Comparison of ENCODE assay signal across 13 cellular contexts in the genomic region with DNA sequence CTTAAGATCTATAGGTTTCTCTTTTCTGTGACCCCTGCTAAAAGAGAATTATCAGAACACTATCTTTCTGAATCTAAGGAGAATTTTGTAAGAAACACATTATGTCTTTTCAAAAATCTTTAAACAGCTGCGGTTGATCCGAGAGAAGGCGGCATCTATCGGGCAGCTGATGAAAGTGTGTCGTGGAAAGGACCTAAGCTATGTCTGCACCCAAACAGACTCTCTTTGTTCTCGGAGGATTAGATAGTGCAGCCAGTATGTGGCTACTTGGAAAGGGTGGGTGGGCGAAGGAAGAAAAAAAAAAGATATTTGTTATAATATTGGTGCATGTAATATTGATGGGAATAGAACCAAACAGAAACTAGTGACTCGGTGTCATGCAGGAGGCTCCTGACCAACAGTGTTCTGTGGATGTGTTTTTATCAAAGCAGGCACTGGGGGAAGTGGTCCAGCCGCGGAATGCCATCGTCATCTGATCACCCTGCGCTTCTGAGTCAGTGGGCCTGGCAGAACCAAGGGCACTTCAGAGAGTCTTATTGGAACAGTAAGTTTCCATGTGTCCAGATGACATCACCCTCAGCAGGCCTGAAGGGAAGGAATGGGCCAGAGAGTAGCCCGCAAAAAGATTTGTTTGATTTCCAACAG.
A peak's percentile ranks its signal among the peaks of the same experiment; 100 is the strongest.
DNase-seq lines count a peak whose midpoint lies in the region; FAIRE-seq and TF ChIP-seq lines count a peak whose summit lies in the region.
"Had no signal": no experiment of that assay in that cellular context is flagged by ENCODE, and none has a peak within 500 bp of the region (broad histone marks: within the 10 kb centered on the region; RNA-seq: fewer than 3 reads in every experiment).

No MANE protein-coding gene starts in this region.

- H3K4me3 Mint-ChIP-seq in nephron: peak overlapping the region in 1 of 3 experiments; percentile 44

- H3K79me2 ChIP-seq in fibroblast of lung (ENCODE audit: control insufficient read depth, insufficient read depth, low read length): no peaks in the 10 kb centered on the region

- H3K27me3 ChIP-seq in fibroblast of lung (ENCODE audit: control insufficient read depth, insufficient read depth, low read length): no peaks in the 10 kb centered on the region

- H3K36me3 ChIP-seq in fibroblast of lung (ENCODE audit: control insufficient read depth, insufficient read depth, low read length) (no peaks in the 10 kb centered on the region), kidney (ENCODE audit: control insufficient read depth in 1 of 2, insufficient read depth in 2 of 2, low read length in 2 of 2) (no peaks in the 10 kb centered on the region)

- peak overlapping the region; percentile 53 to 72 (median 69) for H3K27ac Mint-ChIP-seq in nephron

- FAIRE-seq in kidney (lab: Jason Lieb, UNC): no peak
- FAIRE-seq: bronchial epithelial cell, HepG2 had no signal

- DNase-seq in A172 (ENCODE audit: low spot score): peak; percentile 96
- DNase-seq in LHCN-M2 (ENCODE audit: low read depth): peak; percentile 99
- DNase-seq in fibroblast of lung (ENCODE audit: low read depth in 2 of 2): peak; percentile 89 to 95
- DNase-seq in NCI-H187 treated with DMSO at 0.1 percent for 48 hours (lab: John Stamatoyannopoulos, UW): no peak
- DNase-seq in kidney: no peak
- no peak for DNase-seq in RKO (ENCODE audit: low spot score)
- DNase-seq in activated T-cell treated with anti-CD3 and anti-CD28 coated beads, Interleukin-2, amount 50 U/mL, for 48 hours: no peak
- DNase-seq: activated CD8-positive, alpha-beta memory T cell treated with anti-CD3 and anti-CD28 coated beads for 24 hours; glutamatergic neuron; stimulated activated CD4-positive, alpha-beta T cell treated with anti-CD3 and anti-CD28 coated beads, Interleukin-2, amount 100 ng/mL, for 24 hours had no signal

- H4K20me1 ChIP-seq in fibroblast of lung (ENCODE audit: control insufficient read depth, extremely low read depth, insufficient read depth, low read length): no peaks in the 10 kb centered on the region

- intact Hi-C loops in kidney (cut with DNase I): no loop called here

- H3K9me3 ChIP-seq in fibroblast of lung (ENCODE audit: control insufficient read depth, insufficient read depth, low read depth, low read length): no peaks in the 10 kb centered on the region
- no peaks in the 10 kb centered on the region for H3K9me3 ChIP-seq in kidney (ENCODE audit: control insufficient read depth in 1 of 2, low read length in 2 of 2)

- TF ChIP-seq CTCF in fibroblast of lung (conservative IDR thresholded peaks at IDR 0.05 in 1 of 2, IDR thresholded peaks at IDR 0.05 in 1 of 2; ENCODE audit: low read depth in 1 of 2, low read length in 2 of 2) (peak; percentile 5 to 40), nephron (IDR thresholded peaks at IDR 0.05; ENCODE audit: unreplicated experiment in 3 of 3) (no peak), kidney (IDR thresholded peaks at IDR 0.05; ENCODE audit: borderline replicate concordance, extremely low read depth, insufficient read depth) (no peak)

- H3K4me2 ChIP-seq in fibroblast of lung (ENCODE audit: extremely low read depth, insufficient read depth, low read length): peak overlapping the region; percentile 83

- H3K9ac ChIP-seq in fibroblast of lung (ENCODE audit: insufficient read depth, low read length) (peak overlapping the region; percentile 27), kidney (ENCODE audit: low read length in 2 of 2) (no peak overlapping the region)

- peaks cover 3% of the 10 kb centered on the region for H3K27me3 Mint-ChIP-seq in nephron (ENCODE audit: low read depth)

- peak overlapping the region; percentile 30 for H2AFZ ChIP-seq in fibroblast of lung (ENCODE audit: low read length)

- no peaks in the 10 kb centered on the region for H3K36me3 Mint-ChIP-seq in nephron (ENCODE audit: low read depth)

- no peaks in the 10 kb centered on the region for H3K9me3 Mint-ChIP-seq in nephron

- H3K4me3 ChIP-seq in fibroblast of lung (replicated peaks in 1 of 4; ENCODE audit: control extremely low read depth in 1 of 4, insufficient read depth in 1 of 4, low read depth in 3 of 4, low read length in 4 of 4): peak overlapping the region in 2 of 4 experiments; percentile 10 to 26
- H3K4me3 ChIP-seq in kidney (ENCODE audit: low read length in 2 of 2): no peak overlapping the region

- no peaks in the 10 kb centered on the region for H3K4me1 ChIP-seq in fibroblast of lung (ENCODE audit: control insufficient read depth, extremely low read depth, insufficient read depth, low read length)
- no peaks in the 10 kb centered on the region for H3K4me1 ChIP-seq in kidney (ENCODE audit: control insufficient read depth in 1 of 2, insufficient read depth in 1 of 2, low read depth in 1 of 2, low read length in 2 of 2)

- H3K4me1 Mint-ChIP-seq in nephron: peaks cover 18% of the 10 kb centered on the region

- peak overlapping the region; percentile 54 for H3K27ac ChIP-seq in fibroblast of lung (ENCODE audit: insufficient read depth, low read length)
- no peak overlapping the region for H3K27ac ChIP-seq in kidney (ENCODE audit: low read depth in 2 of 2, low read length in 2 of 2)

Comparison
In these comparisons a context has a peak if more than half of its experiments do, and no peak if none do; other contexts are left out.
1. DNase-seq: peak in A172 (single experiment), LHCN-M2 (single experiment) and fibroblast of lung (2 of 2); none in NCI-H187 treated with DMSO at 0.1 percent for 48 hours (single experiment), kidney (single experiment), RKO (single experiment) and activated T-cell treated with anti-CD3 and anti-CD28 coated beads, Interleukin-2, amount 50 U/mL, for 48 hours (0 of 2).
2. CTCF ChIP-seq: peak in fibroblast of lung (2 of 2); none in nephron (0 of 3) and kidney (single experiment).